25 cellular contexts compared by ENCODE assay signal in genomic region chr1:48223372-48224081, GRCh38. TPM values are rescaled to one million over a fixed set of nuclear protein-coding genes. Genes with fewer than 3 reads are reported as not detected.
A peak's percentile ranks its signal among the peaks of the same experiment; 100 is the strongest.
DNase-seq lines count a peak whose midpoint lies in the region; ATAC-seq, FAIRE-seq and TF ChIP-seq lines count a peak whose summit lies in the region.
"Had no signal": no experiment of that assay in that cellular context is flagged by ENCODE, and none has a peak within 500 bp of the region (broad histone marks: within the 10 kb centered on the region; RNA-seq: fewer than 3 reads in every experiment).

No MANE protein-coding gene starts in this region.

- no peak overlapping the region for H3K4me2 ChIP-seq in K562 (ENCODE audit: insufficient read depth, low read length)
- H3K4me2 ChIP-seq: BLaER1 treated with 17β-estradiol and CSF1 and Interleukin-3, amounts not matched to agents 10 nM and 100 nM had no signal

- peak; percentile 45 for DNase-seq in Calu3
- DNase-seq in NCI-H2171 (lab: John Stamatoyannopoulos, UW): peak; percentile 31
- no peak for DNase-seq in K562 (ENCODE audit: extremely low read depth in 1 of 4, low spot score in 3 of 4)
- DNase-seq in right lobe of liver: peak in 2 of 3 donors; percentile 55 to 60
- DNase-seq in GM13976 (ENCODE audit: low spot score): no peak
- DNase-seq: ACHN; activated CD4-positive, alpha-beta T cell treated with anti-CD3 and anti-CD28 coated beads for 1 hour; activated naive CD4-positive, alpha-beta T cell treated with anti-CD3 and anti-CD28 coated beads, Interleukin-2, amount 50 U/mL, for 16 hours; anterior cingulate cortex; central memory CD4-positive, alpha-beta T cell; DMS53; effector CD4-positive, alpha-beta T cell; NCI-H1930; NK-92 treated with Interleukin-12 subunit alpha and Interleukin-12 subunit beta, amount 100 ng/mL, for 24 hours; sigmoid colon had no signal

- TF ChIP-seq POLR2A in K562 (conservative IDR thresholded peaks at IDR 0.05) (no peak), right lobe of liver (IDR thresholded peaks at IDR 0.05) (no peak)

- peaks cover 16% of the 10 kb centered on the region for H3K4me1 Mint-ChIP-seq in Calu3 (ENCODE audit: low read depth, unreplicated experiment)
- H3K4me1 Mint-ChIP-seq: mesothelial cell of epicardium, nephron had no signal

- in situ Hi-C loops in K562 (cut with MboI) (loop anchor here (25.0 kb wide), 1 partner anchor 461 kb away; no protein-coding TSS in a partner anchor), GM13976 (cut with MboI; ENCODE audit: low sequenced_read_pairs, unreplicated experiment) (no loop called here)

- no peaks in the 10 kb centered on the region for H3K36me3 Mint-ChIP-seq in Calu3 (ENCODE audit: insufficient read depth, unreplicated experiment)
- H3K36me3 Mint-ChIP-seq: mesothelial cell of epicardium had no signal

- no peak for FAIRE-seq in K562 (lab: Jason Lieb, UNC)

- no peak for TF ChIP-seq RAD21 in K562 (CRISPR knock-in tag; conservative IDR thresholded peaks at IDR 0.05 in 1 of 2, IDR thresholded peaks at IDR 0.05 in 1 of 2)

- H3K27ac Mint-ChIP-seq in Calu3 (ENCODE audit: unreplicated experiment): no peak overlapping the region
- H3K27ac Mint-ChIP-seq: mesothelial cell of epicardium had no signal

- BruUV-seq in Calu3 (replicated peaks; lab: Mats Ljungman, UMichigan) (no TSS peak), K562 (replicated peaks; lab: Mats Ljungman, UMichigan) (no TSS peak)

- CTCF ChIA-PET in Calu3 (lab: Charles Lee) (no interaction called here), K562 (lab: Yijun Ruan, JAX; ENCODE audit: low intra/inter-chr PET ratio) (no interaction called here)

- H3K4me3 Mint-ChIP-seq in Calu3 (ENCODE audit: low read depth, unreplicated experiment): no peak overlapping the region
- H3K4me3 Mint-ChIP-seq: mesothelial cell of epicardium, nephron had no signal

- ATAC-seq in K562 (no peak), right lobe of liver (peak; percentile 8 to 55 (median 34)), HG03442 (IDR thresholded peaks at IDR 0.05; ENCODE audit: unreplicated experiment) (no peak), GM19324 (IDR thresholded peaks at IDR 0.05; ENCODE audit: low FRiP score, unreplicated experiment) (no peak), GM21526 (IDR thresholded peaks at IDR 0.05; ENCODE audit: low FRiP score, unreplicated experiment) (no peak)
- ATAC-seq: esophagus mucosa, gastroesophageal sphincter had no signal

- no peaks in the 10 kb centered on the region for H3K27me3 Mint-ChIP-seq in Calu3 (ENCODE audit: unreplicated experiment)

- TF ChIP-seq EP300 in K562 (IDR thresholded peaks at IDR 0.05; ENCODE audit: low read length): no peak

- H3K9me1 ChIP-seq in K562 (ENCODE audit: control insufficient read depth, insufficient read depth, low read length): no peaks in the 10 kb centered on the region

- H3K4me3 ChIP-seq in K562 (no peak overlapping the region), right lobe of liver (peak overlapping the region; percentile 17 to 31 (median 30))
- H3K4me3 ChIP-seq: BLaER1 treated with 17β-estradiol and CSF1 and Interleukin-3, amounts not matched to agents 10 nM and 100 nM; gastroesophageal sphincter; sigmoid colon had no signal

- intact Hi-C loops in Calu3 (cut with micrococcal nuclease; ENCODE audit: unreplicated experiment) (no loop called here), K562 (cut with micrococcal nuclease) (no loop called here), right lobe of liver (cut with DNase I) (no loop called here)

- no peak overlapping the region for H2AFZ ChIP-seq in K562 (ENCODE audit: low read depth, low read length)
- H2AFZ ChIP-seq: parathyroid adenoma had no signal

- no peaks in the 10 kb centered on the region for H3K36me3 ChIP-seq in K562 (ENCODE audit: control insufficient read depth, insufficient read depth, low read length)
- H3K36me3 ChIP-seq in right lobe of liver: no peaks in the 10 kb centered on the region
- H3K36me3 ChIP-seq: BLaER1 treated with 17β-estradiol and CSF1 and Interleukin-3, amounts not matched to agents 10 nM and 100 nM; gastroesophageal sphincter; sigmoid colon had no signal

- H3K79me2 ChIP-seq in K562 (ENCODE audit: control insufficient read depth, insufficient read depth, low read length): no peaks in the 10 kb centered on the region
- H3K79me2 ChIP-seq: parathyroid adenoma had no signal

- peaks cover 3% of the 10 kb centered on the region; the same call in 1 of the 2 replicates for H4K20me1 ChIP-seq in K562 (replicated peaks; ENCODE audit: control insufficient read depth, insufficient read depth, low read length)
- H4K20me1 ChIP-seq: BLaER1 treated with 17β-estradiol and CSF1 and Interleukin-3, amounts not matched to agents 10 nM and 100 nM had no signal

- H3K4me1 ChIP-seq in K562 (replicated peaks in 1 of 2; ENCODE audit: control insufficient read depth in 2 of 2, insufficient read depth in 2 of 2, low read length in 2 of 2): no peaks in the 10 kb centered on the region
- peaks cover 0 to 29% (median 4%) of the 10 kb centered on the region in 4 donors for H3K4me1 ChIP-seq in right lobe of liver
- H3K4me1 ChIP-seq: gastroesophageal sphincter, parathyroid adenoma, sigmoid colon had no signal

- TF ChIP-seq CTCF in Calu3 (IDR thresholded peaks at IDR 0.05; ENCODE audit: unreplicated experiment) (no peak), K562 (IDR thresholded peaks at IDR 0.05 in 2 of 3, conservative IDR thresholded peaks at IDR 0.05 in 1 of 3; ENCODE audit: insufficient read depth in 2 of 3, low read depth in 1 of 3, low read length in 3 of 3) (no peak), right lobe of liver (IDR thresholded peaks at IDR 0.05) (no peak), GM13976 (IDR thresholded peaks at IDR 0.05; ENCODE audit: borderline replicate concordance, control extremely low read depth, extremely low read depth, insufficient read depth, missing control alignments) (no peak)

- H3K9me3 Mint-ChIP-seq in Calu3 (ENCODE audit: low read depth, unreplicated experiment): no peaks in the 10 kb centered on the region
- H3K9me3 Mint-ChIP-seq: mesothelial cell of epicardium, nephron had no signal

- H3K27me3 ChIP-seq in K562 (ENCODE audit: control insufficient read depth in 2 of 2, insufficient read depth in 2 of 2, low read length in 2 of 2) (no peaks in the 10 kb centered on the region; a peak in 1 of 5 replicates), right lobe of liver (no peaks in the 10 kb centered on the region)
- H3K27me3 ChIP-seq: BLaER1 treated with 17β-estradiol and CSF1 and Interleukin-3, amounts not matched to agents 10 nM and 100 nM had no signal

- WGBS in K562 (ENCODE audit: insufficient coverage, low coverage, missing lambda C conversion rate): 0% methylated on average over 6 of the region's 6 CpGs
- 11% methylated on average over 5 of the region's 6 CpGs for WGBS in right lobe of liver (ENCODE audit: insufficient coverage, low coverage, low lambda C conversion rate, missing lambda C conversion rate)

- H3K9ac ChIP-seq in K562 (ENCODE audit: insufficient read depth in 1 of 2, low read depth in 2 of 2, low read length in 2 of 2): no peak overlapping the region
- H3K9ac ChIP-seq: BLaER1 treated with 17β-estradiol and CSF1 and Interleukin-3, amounts not matched to agents 10 nM and 100 nM; parathyroid adenoma had no signal

- POLR2A ChIA-PET in K562 (lab: Yijun Ruan, JAX): no interaction called here

- H3K27ac ChIP-seq in K562 (ENCODE audit: extremely low read depth, low read depth, low read length) (no peak overlapping the region), right lobe of liver (peak overlapping the region in 2 of 3 donors; percentile 47 to 69)
- H3K27ac ChIP-seq: BLaER1 treated with 17β-estradiol and CSF1 and Interleukin-3, amounts not matched to agents 10 nM and 100 nM; gastroesophageal sphincter; parathyroid adenoma; RWPE1; sigmoid colon had no signal

- H3K9me3 ChIP-seq in K562 (replicated peaks; ENCODE audit: control insufficient read depth, insufficient read depth, low read depth, low read length): no peaks in the 10 kb centered on the region
- no peaks in the 10 kb centered on the region for H3K9me3 ChIP-seq in right lobe of liver
- H3K9me3 ChIP-seq: BLaER1 treated with 17β-estradiol and CSF1 and Interleukin-3, amounts not matched to agents 10 nM and 100 nM; gastroesophageal sphincter; sigmoid colon had no signal

TF ChIP-seq in K562, 482 proteins besides CTCF, POLR2A, EP300 and RAD21:
- TF ChIP-seq RBM25 (IDR thresholded peaks at IDR 0.05; ENCODE audit: low read depth, low read length, severe bottlenecking) (peak; percentile 39), GATA2 (CRISPR knock-in tag; IDR thresholded peaks at IDR 0.05) (no peak)

RNA-seq across cellular contexts. Expression of gene SLC5A9, which starts 1.0 kb away (rescaled TPM):
- total RNA-seq in Calu3 (2022) (0.87 and 1.1 TPM in 2 replicates), K562 (2014; rRNA removed) (not detected in 2 replicates), K562 (2014; rRNA removed; fragmentation: Illumina TruSeq; extraction: Trizol) (not detected in 2 replicates), K562 (2015; rRNA removed; fragmentation: Illumina TruSeq; extraction: Trizol) (not detected in 2 replicates), K562 (2021) (not detected in 2 replicates), right lobe of liver (10 to 100 TPM in 4 of 6 experiments, 1 to 10 TPM in 2; 8.5 to 16.9 (median 11.8) TPM)
- total RNA-seq in K562 (2011; cell fraction: chromatin; rRNA removed; ENCODE audit: low replicate concordance): not detected in 2 replicates
- not detected in 2 replicates for total RNA-seq in K562 (2011; cell fraction: nucleolus; rRNA removed)
- not detected in 2 replicates for total RNA-seq in K562 (2011; cell fraction: nucleoplasm; rRNA removed)
- polyA plus RNA-seq in K562 (2011; rRNA removed) (not detected in 2 replicates), K562 (2014; fragmentation: Illumina TruSeq; extraction: Trizol) (not detected in 2 replicates), K562 (2014; fragmentation: Nextera tagmentation; extraction: Ambion mirVana) (not detected), K562 (2014; rRNA removed) (not detected in 2 replicates)
- not detected in 2 replicates for polyA plus RNA-seq in K562 (2011; cell fraction: cytosol; rRNA removed)
- polyA plus RNA-seq in K562 (2011; cell fraction: nucleus; rRNA removed): 0.04 TPM in 1 of 2 replicates, not detected in the other
- not detected in 2 replicates for polyA plus RNA-seq in K562 (2012)
- not detected in 2 replicates for polyA minus RNA-seq in K562 (2011; rRNA and poly(A)+ RNA removed)
- not detected in 2 replicates for polyA minus RNA-seq in K562 (2011; cell fraction: cytosol; rRNA and poly(A)+ RNA removed)
- polyA minus RNA-seq in K562 (2011; cell fraction: nucleus; rRNA and poly(A)+ RNA removed): not detected in 2 replicates
- total RNA-seq: esophagus mucosa, sigmoid colon had no signal

Comparison
In these comparisons a context has a peak if more than half of its experiments do, and no peak if none do; other contexts are left out.
1. DNase-seq: peak in Calu3 (single experiment), NCI-H2171 (single experiment) and right lobe of liver (2 of 3); none in K562 (0 of 4) and GM13976 (single experiment).
2. ATAC-seq: peak in right lobe of liver (4 of 4); none in K562 (single experiment), HG03442 (single experiment), GM19324 (single experiment) and GM21526 (single experiment).